In genomic region chr11:87726511-87726910, GRCh38 we compare ENCODE assay signal across 26 cellular contexts.
DNase-seq lines count a peak whose midpoint lies in the region; ATAC-seq, FAIRE-seq and TF ChIP-seq lines count a peak whose summit lies in the region.
"Had no signal": no experiment of that assay in that cellular context is flagged by ENCODE, and none has a peak within 500 bp of the region (broad histone marks: within the 10 kb centered on the region; RNA-seq: fewer than 3 reads in every experiment).

No MANE protein-coding gene starts in this region.

- TF ChIP-seq POLR2A in heart left ventricle (IDR thresholded peaks at IDR 0.05): no peak

- ATAC-seq in heart left ventricle (no peak), GM21717 (IDR thresholded peaks at IDR 0.05; ENCODE audit: unreplicated experiment) (no peak)
- ATAC-seq: GM23338, Panc1 had no signal

- H3K4me1 ChIP-seq in keratinocyte (ENCODE audit: control insufficient read depth, extremely low read depth, insufficient read depth, low read length) (no peaks in the 10 kb centered on the region), heart left ventricle (no peaks in the 10 kb centered on the region)

- H3K79me2 ChIP-seq in keratinocyte (ENCODE audit: control insufficient read depth, insufficient read depth, low read length): no peaks in the 10 kb centered on the region

- H3K27me3 ChIP-seq in keratinocyte (ENCODE audit: control insufficient read depth, extremely low read depth, insufficient read depth, low read length): no peaks in the 10 kb centered on the region
- H3K27me3 ChIP-seq in heart left ventricle: no peaks in the 10 kb centered on the region
- H3K27me3 ChIP-seq: MG63 had no signal

- no peak overlapping the region for H3K9ac ChIP-seq in keratinocyte (ENCODE audit: control insufficient read depth, extremely low read depth, insufficient read depth, low read length)

- H3K36me3 ChIP-seq in keratinocyte (ENCODE audit: control insufficient read depth in 2 of 2, extremely low read depth in 1 of 2, insufficient read depth in 2 of 2, low read length in 2 of 2) (no peaks in the 10 kb centered on the region), heart left ventricle (no peaks in the 10 kb centered on the region)
- H3K36me3 ChIP-seq: MG63 had no signal

- no peak overlapping the region for H2AFZ ChIP-seq in keratinocyte (ENCODE audit: control insufficient read depth, low read length)
- H2AFZ ChIP-seq: GM23338 had no signal

- FAIRE-seq in keratinocyte (lab: Jason Lieb, UNC): no peak
- FAIRE-seq: GM12892 had no signal

- WGBS in heart left ventricle, 4 donors: 67 to 81% (median 69%) methylated on average over 3 of the region's 3 CpGs

- H3K27ac ChIP-seq in keratinocyte (ENCODE audit: control insufficient read depth, insufficient read depth, low read length) (no peak overlapping the region), heart left ventricle (no peak overlapping the region)
- H3K27ac ChIP-seq: C4-2B, RWPE1 had no signal

- peak; percentile 94 for DNase-seq in M059J (ENCODE audit: low read depth)
- DNase-seq in astrocyte of the hippocampus (ENCODE audit: low read depth, low spot score): peak; percentile 71
- DNase-seq in keratinocyte (ENCODE audit: low read depth, low spot score): no peak
- DNase-seq in activated naive CD4-positive, alpha-beta T cell (lab: John Stamatoyannopoulos, UW): no peak
- DNase-seq in heart left ventricle: no peak
- DNase-seq in stimulated activated CD4-positive, alpha-beta T cell treated with anti-CD3 and anti-CD28 coated beads, Interleukin-4, amount 100 ng/mL, for 1 hour: no peak
- DNase-seq: CD8-positive, alpha-beta memory T cell; DMS 273 treated with DMSO at 0.1 percent for 48 hours; DMS79; H9; KBM-7; MG63; NCI-H1105 treated with DMSO at 0.1 percent for 48 hours; NCI-H146; NCI-H1930; NCI-H2107; NCI-H446 treated with DMSO at 0.1 percent for 48 hours; NCI-H526; SHP77; T-helper 1 cell had no signal

- H3K9me1 ChIP-seq in keratinocyte (ENCODE audit: control insufficient read depth, extremely low read depth, insufficient read depth, low read length): no peaks in the 10 kb centered on the region

- intact Hi-C loops in heart left ventricle (cut with DNase I): no loop called here

- TF ChIP-seq CTCF in keratinocyte (optimal IDR thresholded peaks at IDR 0.05 in 1 of 3, IDR thresholded peaks at IDR 0.05 in 1 of 3, conservative IDR thresholded peaks at IDR 0.05 in 1 of 3; ENCODE audit: extremely low read depth in 1 of 3, insufficient read depth in 2 of 3, low read length in 3 of 3) (no peak), heart left ventricle (IDR thresholded peaks at IDR 0.05) (no peak)

- dilution Hi-C loops in keratinocyte (cut with MboI; ENCODE audit: extremely low pct_ligation_motif_present, low sequenced_read_pairs): no loop called here

- H3K9me3 ChIP-seq in keratinocyte (ENCODE audit: control insufficient read depth, low read depth, low read length) (no peaks in the 10 kb centered on the region), heart left ventricle (peaks cover 0 to 4% (median 0%) of the 10 kb centered on the region in 12 donors)
- H3K9me3 ChIP-seq: MG63 had no signal

- H3K4me2 ChIP-seq in keratinocyte (ENCODE audit: control insufficient read depth, extremely low read depth, insufficient read depth, low read depth, low read length): peak overlapping the region; percentile 5
- H3K4me2 ChIP-seq: GM23338 had no signal

- no peaks in the 10 kb centered on the region for H4K20me1 ChIP-seq in keratinocyte (ENCODE audit: control insufficient read depth, extremely low read depth, insufficient read depth, low read length)

- H3K4me3 ChIP-seq in keratinocyte (ENCODE audit: control insufficient read depth in 2 of 3, extremely low read depth in 1 of 3, insufficient read depth in 2 of 3, low read depth in 1 of 3, low read length in 3 of 3) (no peak overlapping the region), heart left ventricle (no peak overlapping the region)
- H3K4me3 ChIP-seq: GM23338, MG63 had no signal

Comparison
In these comparisons a context has a peak if more than half of its experiments do, and no peak if none do; other contexts are left out.
1. DNase-seq: peak in M059J (single experiment) and astrocyte of the hippocampus (single experiment); none in keratinocyte (single experiment), activated naive CD4-positive, alpha-beta T cell (0 of 4), heart left ventricle (0 of 5) and stimulated activated CD4-positive, alpha-beta T cell treated with anti-CD3 and anti-CD28 coated beads, Interleukin-4, amount 100 ng/mL, for 1 hour (single experiment).